ENCODE assay signal across 2 cellular contexts in the genomic region with DNA sequence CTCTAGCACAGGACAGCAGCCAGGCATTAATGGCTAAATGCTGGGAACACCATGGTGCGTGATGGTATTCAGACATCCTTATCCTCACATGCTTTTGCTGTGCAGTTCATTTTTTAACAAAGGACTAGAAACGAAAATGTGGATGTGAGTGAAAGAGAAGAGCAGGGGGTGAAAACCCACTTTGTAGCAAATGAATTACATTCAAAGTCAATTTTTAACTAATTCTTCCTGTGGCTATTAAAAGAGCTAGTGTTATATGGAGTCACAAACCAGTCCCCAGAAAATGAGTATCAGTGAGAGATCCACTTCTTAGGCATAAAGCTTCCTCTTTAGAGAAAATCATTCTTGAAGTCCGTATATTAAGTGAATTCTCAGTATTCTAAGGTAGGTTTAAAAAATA.
TF ChIP-seq lines count a peak whose summit lies in the region.

No MANE protein-coding gene starts in this region.

TF ChIP-seq in H1, 55 proteins besides CTCF, POLR2A, EP300 and RAD21:
- TF ChIP-seq SAP30 (IDR thresholded peaks at IDR 0.05; ENCODE audit: insufficient read depth, insufficient replicate concordance, low read length) (no peak), SP4 (IDR thresholded peaks at IDR 0.05; ENCODE audit: low read length) (no peak), EGR1 (IDR thresholded peaks at IDR 0.05; ENCODE audit: borderline replicate concordance, low read depth, low read length) (no peak), SIN3A (conservative IDR thresholded peaks at IDR 0.05 in 1 of 2, IDR thresholded peaks at IDR 0.05 in 1 of 2; ENCODE audit: low read depth in 1 of 2, low read length in 2 of 2) (no peak), EZH2 (IDR thresholded peaks at IDR 0.05; ENCODE audit: low read depth, low read length, severe bottlenecking) (no peak), TCF12 (IDR thresholded peaks at IDR 0.05; ENCODE audit: low read depth, low read length) (no peak), JUN (IDR thresholded peaks at IDR 0.05; ENCODE audit: low read depth, low read length) (no peak)
TF ChIP-seq in H1: peak in this region for 0.

TF ChIP-seq in HepG2, 621 proteins besides CTCF, POLR2A, EP300 and RAD21:
- no peak for TF ChIP-seq RAD51 (IDR thresholded peaks at IDR 0.05; ENCODE audit: borderline replicate concordance)
- TF ChIP-seq, protein P1, sequence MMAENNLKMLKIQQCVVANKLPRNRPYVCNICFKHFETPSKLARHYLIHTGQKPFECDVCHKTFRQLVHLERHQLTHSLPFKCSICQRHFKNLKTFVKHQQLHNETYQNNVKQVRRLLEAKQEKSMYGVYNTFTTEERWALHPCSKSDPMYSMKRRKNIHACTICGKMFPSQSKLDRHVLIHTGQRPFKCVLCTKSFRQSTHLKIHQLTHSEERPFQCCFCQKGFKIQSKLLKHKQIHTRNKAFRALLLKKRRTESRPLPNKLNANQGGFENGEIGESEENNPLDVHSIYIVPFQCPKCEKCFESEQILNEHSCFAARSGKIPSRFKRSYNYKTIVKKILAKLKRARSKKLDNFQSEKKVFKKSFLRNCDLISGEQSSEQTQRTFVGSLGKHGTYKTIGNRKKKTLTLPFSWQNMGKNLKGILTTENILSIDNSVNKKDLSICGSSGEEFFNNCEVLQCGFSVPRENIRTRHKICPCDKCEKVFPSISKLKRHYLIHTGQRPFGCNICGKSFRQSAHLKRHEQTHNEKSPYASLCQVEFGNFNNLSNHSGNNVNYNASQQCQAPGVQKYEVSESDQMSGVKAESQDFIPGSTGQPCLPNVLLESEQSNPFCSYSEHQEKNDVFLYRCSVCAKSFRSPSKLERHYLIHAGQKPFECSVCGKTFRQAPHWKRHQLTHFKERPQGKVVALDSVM (CRISPR knock-in tag; IDR thresholded peaks at IDR 0.05): no peak
TF ChIP-seq in HepG2: peak in this region for 0.
